32 cellular contexts compared by ENCODE assay signal in genomic region chr22:31154975-31155374, GRCh38. TPM values are rescaled to one million over a fixed set of nuclear protein-coding genes. Genes with fewer than 3 reads are reported as not detected.
DNase-seq lines count a peak whose midpoint lies in the region; ATAC-seq and TF ChIP-seq lines count a peak whose summit lies in the region.
"Had no signal": no experiment of that assay in that cellular context is flagged by ENCODE, and none has a peak within 500 bp of the region (broad histone marks: within the 10 kb centered on the region; RNA-seq: fewer than 3 reads in every experiment).

No MANE protein-coding gene starts in this region.

- TF ChIP-seq CTCF in breast epithelium (IDR thresholded peaks at IDR 0.05) (no peak), MCF 10A (IDR thresholded peaks at IDR 0.05; ENCODE audit: unreplicated experiment) (no peak), chondrocyte (IDR thresholded peaks at IDR 0.05) (no peak), transverse colon (IDR thresholded peaks at IDR 0.05) (no peak), right lobe of liver (IDR thresholded peaks at IDR 0.05) (no peak)

- H2AFZ ChIP-seq in mesenchymal stem cell (ENCODE audit: low read depth, low read length): no peak overlapping the region

- H3K27me3 ChIP-seq in breast epithelium: no peaks in the 10 kb centered on the region
- H3K27me3 ChIP-seq in mesenchymal stem cell (ENCODE audit: control insufficient read depth in 1 of 2, insufficient read depth in 1 of 2, low read length in 2 of 2): no peaks in the 10 kb centered on the region
- no peaks in the 10 kb centered on the region for H3K27me3 ChIP-seq in transverse colon
- no peaks in the 10 kb centered on the region for H3K27me3 ChIP-seq in right lobe of liver
- H3K27me3 ChIP-seq: BE2C, ovary had no signal

- no peak overlapping the region for H3K14ac ChIP-seq in mesenchymal stem cell (ENCODE audit: low read length in 2 of 2)

- no peak overlapping the region for H2BK15ac ChIP-seq in mesenchymal stem cell (ENCODE audit: low read depth, poor library complexity, severe bottlenecking)

- peak overlapping the region; percentile 3 for H2AK5ac ChIP-seq in mesenchymal stem cell (ENCODE audit: low read length, severe bottlenecking)

- H3K23ac ChIP-seq in mesenchymal stem cell (ENCODE audit: low read length in 2 of 2): no peak overlapping the region

- no peak for DNase-seq in breast epithelium (ENCODE audit: low spot score in 2 of 2)
- DNase-seq in MCF 10A (ENCODE audit: unreplicated experiment): no peak
- DNase-seq in chondrocyte (ENCODE audit: low spot score): no peak
- no peak for DNase-seq in mesenchymal stem cell
- DNase-seq in transverse colon: no peak
- no peak for DNase-seq in right lobe of liver
- DNase-seq: 8988T; activated CD4-positive, alpha-beta T cell treated with anti-CD3 and anti-CD28 coated beads, Interleukin-2, amount 50 U/mL, for 4 hours; activated CD4-positive, CD25-positive, alpha-beta regulatory T cell; activated effector memory CD4-positive, alpha-beta T cell treated with anti-CD3 and anti-CD28 coated beads, Interleukin-2, amount 50 U/mL, for 16 hours; activated naive CD8-positive, alpha-beta T cell treated with anti-CD3 and anti-CD28 coated beads, Interleukin-2, amount 10 ng/mL, durations not matched to agents 7 days and 5 days; BE2C; cortex of kidney; endodermal cell; Kasumi-1; midbrain; NCI-H1694; NCI-H2171; NCI-H510A treated with DMSO at 0.1 percent for 48 hours; PC-3; SIG-M5; stimulated activated naive CD8-positive, alpha-beta T cell treated with anti-CD3 and anti-CD28 coated beads, Interleukin-15, Interleukin-2, amounts not matched to agents 100 U/mL and 50 U/mL, for 24 hours; T-cell had no signal

- H3K4me1 ChIP-seq in breast epithelium (no peaks in the 10 kb centered on the region), mesenchymal stem cell (ENCODE audit: control insufficient read depth, insufficient read depth, low read depth, low read length) (no peaks in the 10 kb centered on the region), transverse colon (peaks cover 0 to 17% (median 6%) of the 10 kb centered on the region in 4 donors), right lobe of liver (no peaks in the 10 kb centered on the region)
- H3K4me1 ChIP-seq: BE2C had no signal

- H2BK120ac ChIP-seq in mesenchymal stem cell (ENCODE audit: low read depth, low read length): peak overlapping the region; percentile 61

- H3K4me3 Mint-ChIP-seq in MCF 10A (ENCODE audit: unreplicated experiment) (no peak overlapping the region), chondrocyte (ENCODE audit: unreplicated experiment) (no peak overlapping the region)
- H3K4me3 Mint-ChIP-seq: activated naive CD8-positive, alpha-beta T cell treated with anti-CD3 and anti-CD28 coated beads, Interleukin-2, amount 10 ng/mL, durations not matched to agents 7 days and 5 days; endodermal cell; natural killer cell treated with Interleukin-12 subunit alpha and Interleukin-12 subunit beta and Interleukin-15 and Interleukin-18, amount 100 ng/mL, for 72 hours; T-cell; type B pancreatic cell had no signal

- H3K18ac ChIP-seq in mesenchymal stem cell (ENCODE audit: low read depth in 1 of 2, low read length in 2 of 2): no peak overlapping the region

- TF ChIP-seq POLR2A in breast epithelium (IDR thresholded peaks at IDR 0.05) (no peak), transverse colon (IDR thresholded peaks at IDR 0.05) (no peak), right lobe of liver (IDR thresholded peaks at IDR 0.05) (no peak)

- in situ Hi-C loops in transverse colon (cut with MboI; ENCODE audit: low pct_ligation_motif_present in 1 of 4, low pct_unique_long_range_greater_than_20kb in 1 of 4, low sequenced_read_pairs in 3 of 4): no loop called here

- H4K8ac ChIP-seq in mesenchymal stem cell (ENCODE audit: low read length): peak overlapping the region; percentile 23

- no peaks in the 10 kb centered on the region for H3K36me3 Mint-ChIP-seq in MCF 10A (ENCODE audit: insufficient read depth, unreplicated experiment)
- H3K36me3 Mint-ChIP-seq in chondrocyte (ENCODE audit: low read depth): no peaks in the 10 kb centered on the region
- H3K36me3 Mint-ChIP-seq: brain; natural killer cell treated with Interleukin-12 subunit alpha and Interleukin-12 subunit beta and Interleukin-15 and Interleukin-18, amount 100 ng/mL, for 72 hours; T-cell had no signal

- H2BK5ac ChIP-seq in mesenchymal stem cell (ENCODE audit: low read depth, low read length, poor library complexity, severe bottlenecking): no peak overlapping the region

- no peak overlapping the region for H3K4me2 ChIP-seq in mesenchymal stem cell (ENCODE audit: low read length, poor library complexity, severe bottlenecking)

- H3K4me3 ChIP-seq in breast epithelium (no peak overlapping the region), mesenchymal stem cell (ENCODE audit: insufficient read depth in 1 of 2, low read depth in 1 of 2, low read length in 2 of 2) (no peak overlapping the region), transverse colon (no peak overlapping the region), right lobe of liver (no peak overlapping the region)
- H3K4me3 ChIP-seq: GM12878, ovary had no signal

- no peak for TF ChIP-seq EP300 in transverse colon (IDR thresholded peaks at IDR 0.05; ENCODE audit: low read depth)

- H3K36me3 ChIP-seq in breast epithelium (no peaks in the 10 kb centered on the region), mesenchymal stem cell (ENCODE audit: control insufficient read depth in 1 of 2, insufficient read depth in 2 of 2, low read depth in 1 of 2, low read length in 2 of 2) (no peaks in the 10 kb centered on the region), transverse colon (no peaks in the 10 kb centered on the region), right lobe of liver (no peaks in the 10 kb centered on the region)
- H3K36me3 ChIP-seq: BE2C, ovary had no signal

- peak overlapping the region; percentile 55 for H3K9ac ChIP-seq in mesenchymal stem cell (ENCODE audit: low read length)

- CTCF ChIA-PET in MCF 10A (lab: Yijun Ruan, JAX): interaction anchor here (1.1 to 8.5 kb wide), 2 partner anchors 47 to 398 kb away, joined by 7 to 40 read pairs; partner anchors contain the start of gene SELENOM

- H3K9me3 Mint-ChIP-seq in MCF 10A (ENCODE audit: unreplicated experiment) (no peaks in the 10 kb centered on the region), chondrocyte (ENCODE audit: low read depth) (no peaks in the 10 kb centered on the region)
- H3K9me3 Mint-ChIP-seq: activated naive CD8-positive, alpha-beta T cell treated with anti-CD3 and anti-CD28 coated beads, Interleukin-2, amount 10 ng/mL, durations not matched to agents 7 days and 5 days; endodermal cell; natural killer cell treated with Interleukin-12 subunit alpha and Interleukin-12 subunit beta and Interleukin-15 and Interleukin-18, amount 100 ng/mL, for 72 hours; T-cell; type B pancreatic cell had no signal

- peak overlapping the region in 1 of 2 experiments; percentile 1 for H3K4ac ChIP-seq in mesenchymal stem cell (ENCODE audit: low read depth in 1 of 2, low read length in 2 of 2)

- H3K27me3 Mint-ChIP-seq in MCF 10A (ENCODE audit: insufficient read depth, unreplicated experiment) (no peaks in the 10 kb centered on the region), chondrocyte (ENCODE audit: low read depth) (no peaks in the 10 kb centered on the region)
- H3K27me3 Mint-ChIP-seq: natural killer cell treated with Interleukin-12 subunit alpha and Interleukin-12 subunit beta and Interleukin-15 and Interleukin-18, amount 100 ng/mL, for 72 hours had no signal

- POLR2A ChIA-PET in MCF 10A (lab: Yijun Ruan, JAX): interaction anchor here (0.7 to 11.8 kb wide), 2 partner anchors 21 to 94 kb away, joined by 3 to 164 read pairs; no protein-coding TSS in a partner anchor

- BruUV-seq in MCF 10A (replicated peaks; lab: Mats Ljungman, UMichigan): no TSS peak

- peak overlapping the region in 1 of 2 experiments; percentile 53 for H2BK12ac ChIP-seq in mesenchymal stem cell (ENCODE audit: low read length in 2 of 2)

- H3K9me3 ChIP-seq in breast epithelium (no peaks in the 10 kb centered on the region), mesenchymal stem cell (ENCODE audit: control insufficient read depth, low read length) (no peaks in the 10 kb centered on the region), transverse colon (no peaks in the 10 kb centered on the region), right lobe of liver (no peaks in the 10 kb centered on the region)
- H3K9me3 ChIP-seq: BE2C, ovary had no signal

- H4K91ac ChIP-seq in mesenchymal stem cell (ENCODE audit: low read length): peak overlapping the region; percentile 39

- H3K27ac Mint-ChIP-seq in MCF 10A (ENCODE audit: low read depth, unreplicated experiment): no peak overlapping the region
- H3K27ac Mint-ChIP-seq in chondrocyte (ENCODE audit: unreplicated experiment): peak overlapping the region; percentile 32
- H3K27ac Mint-ChIP-seq: activated naive CD8-positive, alpha-beta T cell treated with anti-CD3 and anti-CD28 coated beads, Interleukin-2, amount 10 ng/mL, durations not matched to agents 7 days and 5 days; endodermal cell; natural killer cell treated with Interleukin-12 subunit alpha and Interleukin-12 subunit beta and Interleukin-15 and Interleukin-18, amount 100 ng/mL, for 72 hours; T-cell; type B pancreatic cell had no signal

- no peaks in the 10 kb centered on the region for H3K79me1 ChIP-seq in mesenchymal stem cell (replicated peaks; ENCODE audit: low read length, poor library complexity, severe bottlenecking)

- H3K4me1 Mint-ChIP-seq in MCF 10A (ENCODE audit: insufficient read depth, unreplicated experiment): no peaks in the 10 kb centered on the region
- H3K4me1 Mint-ChIP-seq in chondrocyte (ENCODE audit: low read depth): peaks cover 16% of the 10 kb centered on the region
- H3K4me1 Mint-ChIP-seq: endodermal cell had no signal

- H3K27ac ChIP-seq in breast epithelium (peak overlapping the region; percentile 73 to 89), mesenchymal stem cell (ENCODE audit: low read length, poor library complexity, severe bottlenecking) (no peak overlapping the region), transverse colon (peak overlapping the region; percentile 54 to 79 (median 64)), right lobe of liver (no peak overlapping the region)

- ATAC-seq in HG02885 (IDR thresholded peaks at IDR 0.05; ENCODE audit: poor library complexity, unreplicated experiment): no peak
- no peak for ATAC-seq in right lobe of liver
- ATAC-seq in GM21529 (IDR thresholded peaks at IDR 0.05; ENCODE audit: unreplicated experiment): no peak
- ATAC-seq: GM12878; natural killer cell treated with Interleukin-12 subunit alpha and Interleukin-12 subunit beta and Interleukin-15 and Interleukin-18, amount 100 ng/mL, for 72 hours; PC-3; sciatic nerve; stimulated activated naive CD8-positive, alpha-beta T cell treated with anti-CD3 and anti-CD28 coated beads, Interleukin-15, Interleukin-2, amounts not matched to agents 100 U/mL and 50 U/mL, for 24 hours; T-cell had no signal

- intact Hi-C loops in breast epithelium (cut with DNase I; ENCODE audit: low total_unique reads): no loop called here
- intact Hi-C loops in MCF 10A (cut with micrococcal nuclease): no loop called here
- intact Hi-C loops in transverse colon (cut with DNase I; ENCODE audit: low total_unique reads): loop anchor here (5.0 kb wide), 2 partner anchors 48 to 208 kb away; partner anchors contain the start of gene SELENOM
- intact Hi-C loops in right lobe of liver (cut with DNase I): no loop called here

- 82% methylated on average over 1 of the region's 1 CpG for WGBS in mesenchymal stem cell
- 93% methylated on average over 1 of the region's 1 CpG; no CpG with 5 or more reads in 1 of the 2 donors for whole genome bisulfite sequencing in transverse colon (ENCODE audit: low coverage in 1 of 2), 2 donors
- WGBS in right lobe of liver (ENCODE audit: insufficient coverage, low coverage, low lambda C conversion rate, missing lambda C conversion rate): 84% methylated on average over 1 of the region's 1 CpG

RNA-seq across cellular contexts. Expression of gene RNF185, which starts 5.0 kb away (rescaled TPM):
- total RNA-seq in breast epithelium (10 to 100 TPM; 32.8 to 42.6 (median 38.3) TPM), MCF 10A (2022) (34.6 and 44.8 TPM in 2 replicates), chondrocyte (28.6 to 36.9 TPM (median 35.8 TPM) in 3 replicates), transverse colon (10 to 100 TPM; 18.5 to 52.4 (median 32.3) TPM), right lobe of liver (10 to 100 TPM; 28.7 to 40.8 (median 37.4) TPM)
- polyA plus RNA-seq in mesenchymal stem cell (2013, experiment 1 of 2): 34.9 TPM
- 35.2 TPM for polyA plus RNA-seq in mesenchymal stem cell (2013, experiment 2 of 2)

RNA-seq across cellular contexts. Expression of gene PLA2G3, which starts 14.7 kb away (rescaled TPM):
- not detected for total RNA-seq in breast epithelium
- total RNA-seq in MCF 10A (2022): not detected in 2 replicates
- 0.07 to 0.13 TPM in 2 of 3 replicates, not detected in the other for total RNA-seq in chondrocyte
- polyA plus RNA-seq in mesenchymal stem cell (2013, experiment 1 of 2): 1.2 TPM
- polyA plus RNA-seq in mesenchymal stem cell (2013, experiment 2 of 2): 1.2 TPM
- total RNA-seq in transverse colon: not detected
- not detected for total RNA-seq in right lobe of liver
- total RNA-seq: activated naive CD8-positive, alpha-beta T cell treated with anti-CD3 and anti-CD28 coated beads, Interleukin-2, amount 10 ng/mL, durations not matched to agents 7 days and 5 days; GM12878; H4; natural killer cell treated with Interleukin-12 subunit alpha and Interleukin-12 subunit beta and Interleukin-15 and Interleukin-18, amount 100 ng/mL, for 72 hours; PC-3; sciatic nerve; T-cell had no signal
- polyA plus RNA-seq: ovary had no signal

RNA-seq across cellular contexts. Expression of gene INPP5J, which starts 32.2 kb away (rescaled TPM):
- 10 to 100 TPM in 1 of 3 donors, 1 to 10 TPM in 1, not detected in 1; 7.5 to 15.2 TPM for total RNA-seq in breast epithelium
- 0.61 and 0.66 TPM in 2 replicates for total RNA-seq in MCF 10A (2022)
- 3.5 to 5.9 TPM (median 5.2 TPM) in 3 replicates for total RNA-seq in chondrocyte
- polyA plus RNA-seq in mesenchymal stem cell (2013, experiment 1 of 2): 2.2 TPM
- polyA plus RNA-seq in mesenchymal stem cell (2013, experiment 2 of 2): 2.2 TPM
- 10 to 100 TPM; 22.4 to 51.2 (median 30.8) TPM for total RNA-seq in transverse colon
- under 1 TPM in 4 of 6 experiments, not detected in 2; 0.12 to 0.49 (median 0.26) TPM for total RNA-seq in right lobe of liver

RNA-seq across cellular contexts. Expression of gene SELENOM, which starts 47.6 kb away (rescaled TPM):
- total RNA-seq in breast epithelium (100 to 1,000 TPM; 297 to 485 (median 411) TPM), MCF 10A (2022) (44.9 and 88.7 TPM in 2 replicates), chondrocyte (200 to 228 TPM (median 217 TPM) in 3 replicates), transverse colon (100 to 1,000 TPM; 247 to 334 (median 315) TPM), right lobe of liver (10 to 100 TPM in 3 of 6 experiments, 1 to 10 TPM in 3; 4.7 to 52.0 (median 9.4) TPM)
- 278 TPM for polyA plus RNA-seq in mesenchymal stem cell (2013, experiment 1 of 2)
- polyA plus RNA-seq in mesenchymal stem cell (2013, experiment 2 of 2): 285 TPM

RNA-seq across cellular contexts. Expression of gene LIMK2, which starts 57.1 kb away (rescaled TPM):
- total RNA-seq in breast epithelium (100 to 1,000 TPM in 2 of 3 donors, 1 to 10 TPM in 1; 6.9 to 146 (median 135) TPM), MCF 10A (2022) (74.4 and 126 TPM in 2 replicates), chondrocyte (54.4 to 91.0 TPM (median 58.6 TPM) in 3 replicates), transverse colon (100 to 1,000 TPM; 124 to 283 (median 210) TPM), right lobe of liver (10 to 100 TPM in 4 of 6 experiments, 1 to 10 TPM in 2; 6.3 to 47.9 (median 19.6) TPM)
- 20.1 TPM for polyA plus RNA-seq in mesenchymal stem cell (2013, experiment 1 of 2)
- polyA plus RNA-seq in mesenchymal stem cell (2013, experiment 2 of 2): 17.1 TPM

Comparison
In these comparisons a context has a peak if more than half of its experiments do, and no peak if none do; other contexts are left out.
1. H3K27ac ChIP-seq: peak in breast epithelium (2 of 2) and transverse colon (4 of 4); none in mesenchymal stem cell (single experiment) and right lobe of liver (0 of 3).